ENCODE assay signal across 15 cellular contexts in genomic region chr5:14707811-14708210, GRCh38. TPM values are rescaled to one million over a fixed set of nuclear protein-coding genes. Genes with fewer than 3 reads are reported as not detected.
DNase-seq lines count a peak whose midpoint lies in the region; ATAC-seq and TF ChIP-seq lines count a peak whose summit lies in the region.
"Had no signal": no experiment of that assay in that cellular context is flagged by ENCODE, and none has a peak within 500 bp of the region (broad histone marks: within the 10 kb centered on the region; RNA-seq: fewer than 3 reads in every experiment).

No MANE protein-coding gene starts in this region.

- no peak overlapping the region for H3K4me2 ChIP-seq in hepatocyte

- TF ChIP-seq POLR2A in heart left ventricle (IDR thresholded peaks at IDR 0.05) = no peak

- no peaks in the 10 kb centered on the region for H3K9me3 Mint-ChIP-seq in natural killer cell
- no peaks in the 10 kb centered on the region for H3K9me3 Mint-ChIP-seq in natural killer cell treated with Interleukin-12 subunit alpha and Interleukin-12 subunit beta and Interleukin-15 and Interleukin-18, amount 100 ng/mL, for 72 hours
- H3K9me3 Mint-ChIP-seq in activated T-helper 2 cell treated with anti-CD3 and anti-CD28 coated beads, Interferon-gamma antibody, Interleukin-2, Interleukin-4, amounts not matched to agents 10 μg/mL and 5 μg/mL and 100 μg/mL, durations not matched to agents 14 hours and 24 hours and 36 hours = no peaks in the 10 kb centered on the region
- peaks cover 0 to 4% (median 0%) of the 10 kb centered on the region in 11 donors for H3K9me3 Mint-ChIP-seq in naive thymus-derived CD4-positive, alpha-beta T cell

- no peaks in the 10 kb centered on the region for H3K27me3 Mint-ChIP-seq in natural killer cell (ENCODE audit: low read depth in 2 of 2)
- H3K27me3 Mint-ChIP-seq in natural killer cell treated with Interleukin-12 subunit alpha and Interleukin-12 subunit beta and Interleukin-15 and Interleukin-18, amount 100 ng/mL, for 72 hours = no peaks in the 10 kb centered on the region
- no peaks in the 10 kb centered on the region for H3K27me3 Mint-ChIP-seq in activated T-helper 2 cell treated with anti-CD3 and anti-CD28 coated beads, Interferon-gamma antibody, Interleukin-2, Interleukin-4, amounts not matched to agents 10 μg/mL and 5 μg/mL and 100 μg/mL, durations not matched to agents 14 hours and 24 hours and 36 hours (ENCODE audit: low read depth)
- no peaks in the 10 kb centered on the region for H3K27me3 Mint-ChIP-seq in naive thymus-derived CD4-positive, alpha-beta T cell

- H3K4me1 Mint-ChIP-seq in natural killer cell = peaks cover 44 to 65% of the 10 kb centered on the region in 2 donors
- H3K4me1 Mint-ChIP-seq in natural killer cell treated with Interleukin-12 subunit alpha and Interleukin-12 subunit beta and Interleukin-15 and Interleukin-18, amount 100 ng/mL, for 72 hours (ENCODE audit: low read depth in 2 of 2) = peaks cover 58 to 61% of the 10 kb centered on the region in 2 donors
- peaks cover 66% of the 10 kb centered on the region for H3K4me1 Mint-ChIP-seq in activated T-helper 2 cell treated with anti-CD3 and anti-CD28 coated beads, Interferon-gamma antibody, Interleukin-2, Interleukin-4, amounts not matched to agents 10 μg/mL and 5 μg/mL and 100 μg/mL, durations not matched to agents 14 hours and 24 hours and 36 hours (ENCODE audit: low read depth)
- H3K4me1 Mint-ChIP-seq in naive thymus-derived CD4-positive, alpha-beta T cell = peaks cover 41 to 93% (median 74%) of the 10 kb centered on the region in 7 donors
- H3K4me1 Mint-ChIP-seq: WTC11 had no signal

- H3K36me3 ChIP-seq in naive thymus-derived CD4-positive, alpha-beta T cell (ENCODE audit: control insufficient read depth in 2 of 3, insufficient read depth in 3 of 3, low read length in 3 of 3) = peaks cover 0 to 29% (median 15%) of the 10 kb centered on the region in 3 experiments
- no peaks in the 10 kb centered on the region for H3K36me3 ChIP-seq in hepatocyte (replicated peaks; ENCODE audit: insufficient read depth, low read depth)
- peaks cover 0 to 96% (median 63%) of the 10 kb centered on the region in 9 donors for H3K36me3 ChIP-seq in heart left ventricle

- ATAC-seq in natural killer cell (no peak), GM18873 (IDR thresholded peaks at IDR 0.05; ENCODE audit: low FRiP score, unreplicated experiment) (no peak), heart left ventricle (no peak)
- ATAC-seq in natural killer cell treated with Interleukin-12 subunit alpha and Interleukin-12 subunit beta and Interleukin-15 and Interleukin-18, amount 100 ng/mL, for 72 hours = no peak
- ATAC-seq in naive thymus-derived CD4-positive, alpha-beta T cell = no peak
- ATAC-seq: heart right ventricle, K562, WTC11 had no signal

- CTCF ChIA-PET in naive thymus-derived CD4-positive, alpha-beta T cell (lab: Charles Lee) = interaction anchor here (0.6 to 4.6 kb wide), 9 partner anchors 13 to 285 kb away, joined by 3 to 45 read pairs (median 6); no protein-coding TSS in a partner anchor

- no peaks in the 10 kb centered on the region for H3K79me2 ChIP-seq in hepatocyte

- H3K4me1 ChIP-seq in naive thymus-derived CD4-positive, alpha-beta T cell (ENCODE audit: control insufficient read depth in 2 of 2, insufficient read depth in 2 of 2, low read length in 2 of 2) = peaks cover 34 to 63% of the 10 kb centered on the region in 2 donors
- no peaks in the 10 kb centered on the region for H3K4me1 ChIP-seq in hepatocyte (ENCODE audit: insufficient read depth)
- H3K4me1 ChIP-seq in heart left ventricle = peaks cover 0 to 22% (median 9%) of the 10 kb centered on the region in 12 donors

- DNase-seq in natural killer cell = no peak
- DNase-seq in natural killer cell treated with Interleukin-12 subunit alpha and Interleukin-12 subunit beta and Interleukin-15 and Interleukin-18, amount 100 ng/mL, for 72 hours (ENCODE audit: low spot score) = no peak
- no peak for DNase-seq in activated T-helper 2 cell treated with anti-CD3 and anti-CD28 coated beads, Interferon-gamma antibody, Interleukin-2, Interleukin-4, amounts not matched to agents 10 μg/mL and 5 μg/mL and 100 μg/mL, durations not matched to agents 14 hours and 24 hours and 36 hours (ENCODE audit: low spot score)
- DNase-seq in naive thymus-derived CD4-positive, alpha-beta T cell = peak in 3 of 9 donors; percentile 19 to 47 (median 26)
- no peak for DNase-seq in RPMI8226
- no peak for DNase-seq in hepatocyte (ENCODE audit: low spot score)
- DNase-seq in heart left ventricle = no peak
- DNase-seq: brain microvascular endothelial cell, dermis blood vessel endothelial cell, heart right ventricle, NCI-H1092, NCI-H774 had no signal

- H3K36me3 Mint-ChIP-seq in natural killer cell = peaks cover 15% of the 10 kb centered on the region
- peaks cover 45% of the 10 kb centered on the region for H3K36me3 Mint-ChIP-seq in natural killer cell treated with Interleukin-12 subunit alpha and Interleukin-12 subunit beta and Interleukin-15 and Interleukin-18, amount 100 ng/mL, for 72 hours
- peaks cover 92% of the 10 kb centered on the region for H3K36me3 Mint-ChIP-seq in activated T-helper 2 cell treated with anti-CD3 and anti-CD28 coated beads, Interferon-gamma antibody, Interleukin-2, Interleukin-4, amounts not matched to agents 10 μg/mL and 5 μg/mL and 100 μg/mL, durations not matched to agents 14 hours and 24 hours and 36 hours (ENCODE audit: low read depth)
- H3K36me3 Mint-ChIP-seq in naive thymus-derived CD4-positive, alpha-beta T cell = peaks cover 24 to 63% (median 32%) of the 10 kb centered on the region in 5 donors

- H3K9me3 ChIP-seq in naive thymus-derived CD4-positive, alpha-beta T cell (ENCODE audit: control insufficient read depth in 2 of 3, low read length in 3 of 3) = no peaks in the 10 kb centered on the region
- H3K9me3 ChIP-seq in hepatocyte (ENCODE audit: low read depth) (no peaks in the 10 kb centered on the region), heart left ventricle (no peaks in the 10 kb centered on the region)
- H3K9me3 ChIP-seq: heart right ventricle had no signal

- 93% methylated on average over 9 of the region's 9 CpGs for WGBS in hepatocyte (ENCODE audit: low lambda C conversion rate, missing lambda C conversion rate)
- WGBS in heart left ventricle, 4 donors = 89 to 92% (median 91%) methylated on average over 9 of the region's 9 CpGs

- H3K4me3 Mint-ChIP-seq in natural killer cell = no peak overlapping the region
- H3K4me3 Mint-ChIP-seq in natural killer cell treated with Interleukin-12 subunit alpha and Interleukin-12 subunit beta and Interleukin-15 and Interleukin-18, amount 100 ng/mL, for 72 hours = no peak overlapping the region
- H3K4me3 Mint-ChIP-seq in activated T-helper 2 cell treated with anti-CD3 and anti-CD28 coated beads, Interferon-gamma antibody, Interleukin-2, Interleukin-4, amounts not matched to agents 10 μg/mL and 5 μg/mL and 100 μg/mL, durations not matched to agents 14 hours and 24 hours and 36 hours (ENCODE audit: low read depth) = peak overlapping the region; percentile 14
- peak overlapping the region; percentile 44 to 86 (median 68) for H3K4me3 Mint-ChIP-seq in naive thymus-derived CD4-positive, alpha-beta T cell
- H3K4me3 Mint-ChIP-seq: WTC11 had no signal

- intact Hi-C loops in natural killer cell (cut with micrococcal nuclease) = loop anchor here (5.0 kb wide), 1 partner anchor 41 kb away; no protein-coding TSS in a partner anchor
- intact Hi-C loops in activated T-helper 2 cell treated with anti-CD3 and anti-CD28 coated beads, Interferon-gamma antibody, Interleukin-2, Interleukin-4, amounts not matched to agents 10 μg/mL and 5 μg/mL and 100 μg/mL, durations not matched to agents 14 hours and 24 hours and 36 hours (cut with micrococcal nuclease) = loop anchor here (2.0 to 5.0 kb wide), 4 partner anchors 33 to 294 kb away; partner anchors contain the start of gene ANKH
- intact Hi-C loops in naive thymus-derived CD4-positive, alpha-beta T cell (cut with micrococcal nuclease) = loop anchor here (2.0 kb wide), 2 partner anchors 43 to 113 kb away; partner anchors contain the start of gene OTULIN (in 1 of the 2)
- intact Hi-C loops in heart left ventricle (cut with DNase I) = no loop called here

- no peak for TF ChIP-seq CTCF in natural killer cell (IDR thresholded peaks at IDR 0.05)
- TF ChIP-seq CTCF in hepatocyte (IDR thresholded peaks at IDR 0.05; ENCODE audit: poor library complexity) = no peak
- TF ChIP-seq CTCF in heart left ventricle (IDR thresholded peaks at IDR 0.05) = no peak

- no peaks in the 10 kb centered on the region for H4K20me1 ChIP-seq in hepatocyte (ENCODE audit: insufficient read depth, poor library complexity, severe bottlenecking)

- H2AFZ ChIP-seq in hepatocyte = no peak overlapping the region

- H3K27ac ChIP-seq in naive thymus-derived CD4-positive, alpha-beta T cell (ENCODE audit: low read depth, low read length) = peak overlapping the region; percentile 72
- H3K27ac ChIP-seq in hepatocyte (no peak overlapping the region), heart left ventricle (peak overlapping the region in 1 of 12 donors; percentile 73)
- H3K27ac ChIP-seq: brain microvascular endothelial cell had no signal

- H3K27me3 ChIP-seq in naive thymus-derived CD4-positive, alpha-beta T cell (ENCODE audit: control insufficient read depth in 2 of 2, insufficient read depth in 2 of 2, low read length in 2 of 2) = no peaks in the 10 kb centered on the region
- no peaks in the 10 kb centered on the region for H3K27me3 ChIP-seq in hepatocyte
- H3K27me3 ChIP-seq in heart left ventricle = no peaks in the 10 kb centered on the region
- H3K27me3 ChIP-seq: brain microvascular endothelial cell, heart right ventricle had no signal

- H3K9me2 ChIP-seq in hepatocyte (replicated peaks; ENCODE audit: insufficient read depth) = no peaks in the 10 kb centered on the region

- H3K4me3 ChIP-seq in naive thymus-derived CD4-positive, alpha-beta T cell (ENCODE audit: low read length) = no peak overlapping the region
- no peak overlapping the region for H3K4me3 ChIP-seq in hepatocyte
- H3K4me3 ChIP-seq in heart left ventricle = no peak overlapping the region
- H3K4me3 ChIP-seq: heart right ventricle, K562 had no signal

- H3K27ac Mint-ChIP-seq in natural killer cell = peak overlapping the region; percentile 88 to 91
- no peak overlapping the region for H3K27ac Mint-ChIP-seq in natural killer cell treated with Interleukin-12 subunit alpha and Interleukin-12 subunit beta and Interleukin-15 and Interleukin-18, amount 100 ng/mL, for 72 hours
- peak overlapping the region; percentile 99 for H3K27ac Mint-ChIP-seq in activated T-helper 2 cell treated with anti-CD3 and anti-CD28 coated beads, Interferon-gamma antibody, Interleukin-2, Interleukin-4, amounts not matched to agents 10 μg/mL and 5 μg/mL and 100 μg/mL, durations not matched to agents 14 hours and 24 hours and 36 hours
- H3K27ac Mint-ChIP-seq in naive thymus-derived CD4-positive, alpha-beta T cell = peak overlapping the region; percentile 96 to 100 (median 99)

- POLR2A ChIA-PET in naive thymus-derived CD4-positive, alpha-beta T cell (lab: Charles Lee) = interaction anchor here (0.6 to 6.4 kb wide), 12 partner anchors 12 to 312 kb away, joined by 3 to 64 read pairs (median 4); partner anchors contain the start of gene ANKH

RNA-seq across cellular contexts. Expression of gene OTULIN, which starts 43.3 kb away (rescaled TPM):
- total RNA-seq in natural killer cell (100 to 1,000 TPM in 2 of 3 donors, 10 to 100 TPM in 1; 96.5 to 166 (median 102) TPM), hepatocyte (23.9 and 45.2 TPM in 2 replicates), heart left ventricle (10 to 100 TPM; 19.3 to 42.0 (median 27.5) TPM)
- 100 to 1,000 TPM; 111 to 135 TPM for total RNA-seq in natural killer cell treated with Interleukin-12 subunit alpha and Interleukin-12 subunit beta and Interleukin-15 and Interleukin-18, amount 100 ng/mL, for 72 hours
- total RNA-seq in activated T-helper 2 cell treated with anti-CD3 and anti-CD28 coated beads, Interferon-gamma antibody, Interleukin-2, Interleukin-4, amounts not matched to agents 10 μg/mL and 5 μg/mL and 100 μg/mL, durations not matched to agents 14 hours and 24 hours and 36 hours = 59.4 and 62.1 TPM in 2 replicates
- 10 to 100 TPM; 48.3 to 66.9 (median 58.2) TPM for total RNA-seq in naive thymus-derived CD4-positive, alpha-beta T cell
- 10 to 100 TPM; 12.1 to 13.6 TPM for polyA plus RNA-seq in naive thymus-derived CD4-positive, alpha-beta T cell
- polyA plus RNA-seq in hepatocyte (21.0 and 22.8 TPM in 2 replicates), heart left ventricle (10 to 100 TPM in 1 of 2 donors, 1 to 10 TPM in 1; 7.6 to 12.4 TPM)

Comparison
In these comparisons a context has a peak if more than half of its experiments do, and no peak if none do; other contexts are left out.
1. H3K27ac Mint-ChIP-seq: peak in natural killer cell (2 of 2), activated T-helper 2 cell treated with anti-CD3 and anti-CD28 coated beads, Interferon-gamma antibody, Interleukin-2, Interleukin-4, amounts not matched to agents 10 μg/mL and 5 μg/mL and 100 μg/mL, durations not matched to agents 14 hours and 24 hours and 36 hours (single experiment) and naive thymus-derived CD4-positive, alpha-beta T cell (9 of 9); none in natural killer cell treated with Interleukin-12 subunit alpha and Interleukin-12 subunit beta and Interleukin-15 and Interleukin-18, amount 100 ng/mL, for 72 hours (0 of 2).
2. H3K4me3 Mint-ChIP-seq: peak in activated T-helper 2 cell treated with anti-CD3 and anti-CD28 coated beads, Interferon-gamma antibody, Interleukin-2, Interleukin-4, amounts not matched to agents 10 μg/mL and 5 μg/mL and 100 μg/mL, durations not matched to agents 14 hours and 24 hours and 36 hours (single experiment) and naive thymus-derived CD4-positive, alpha-beta T cell (10 of 10); none in natural killer cell (single experiment) and natural killer cell treated with Interleukin-12 subunit alpha and Interleukin-12 subunit beta and Interleukin-15 and Interleukin-18, amount 100 ng/mL, for 72 hours (single experiment).
3. intact Hi-C loops: an anchor here in natural killer cell (5.0 kb wide), activated T-helper 2 cell treated with anti-CD3 and anti-CD28 coated beads, Interferon-gamma antibody, Interleukin-2, Interleukin-4, amounts not matched to agents 10 μg/mL and 5 μg/mL and 100 μg/mL, durations not matched to agents 14 hours and 24 hours and 36 hours (2.0 to 5.0 kb wide) and naive thymus-derived CD4-positive, alpha-beta T cell (2.0 kb wide); none called in heart left ventricle.